6 cellular contexts compared by ENCODE assay signal in the genomic region with DNA sequence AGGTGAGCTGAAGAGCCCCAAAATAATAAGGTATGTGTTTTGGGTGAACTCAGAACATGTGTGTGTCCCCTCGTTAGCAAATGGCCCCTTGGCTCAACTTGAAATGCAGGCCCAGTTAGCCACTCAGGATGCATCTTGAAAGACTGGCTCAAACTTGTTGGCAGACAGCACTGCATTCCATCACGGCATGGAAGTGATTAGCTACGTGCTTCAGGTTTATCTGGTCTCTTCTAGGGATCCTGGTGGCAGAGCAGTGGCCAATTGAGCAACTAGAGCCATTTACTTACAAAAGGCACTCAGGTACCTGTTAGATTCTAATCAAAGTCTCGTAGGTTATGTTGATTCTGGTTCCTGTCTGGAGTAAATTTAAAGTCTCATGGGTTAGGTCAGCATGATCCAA.
DNase-seq lines count a peak whose midpoint lies in the region; ATAC-seq, FAIRE-seq and TF ChIP-seq lines count a peak whose summit lies in the region.
"Not testable (repeated sequence)": the region's sequence is repeated elsewhere in the genome, so short reads cannot be mapped to it uniquely, and the experiment has no call there.

No MANE protein-coding gene starts in this region.

- H3K27ac Mint-ChIP-seq in WTC11 = not testable (repeated sequence)

- TF ChIP-seq RAD21 in H1 (IDR thresholded peaks at IDR 0.05 in 1 of 2, conservative IDR thresholded peaks at IDR 0.05 in 1 of 2; ENCODE audit: low read depth in 2 of 2, low read length in 2 of 2) = not testable (repeated sequence)

- H3K36me3 ChIP-seq in MM.1S (replicated peaks; ENCODE audit: insufficient read depth, low read length); H1 (ENCODE audit: control insufficient read depth in 2 of 4, insufficient read depth in 4 of 4, low read length in 3 of 4); keratinocyte (ENCODE audit: control insufficient read depth in 2 of 2, extremely low read depth in 1 of 2, insufficient read depth in 2 of 2, low read length in 2 of 2); parathyroid adenoma (ENCODE audit: control insufficient read depth, insufficient read depth, low read length): not testable (repeated sequence)

- FAIRE-seq in GM12891 (lab: Jason Lieb, UNC) (peak; percentile 56), H1 (lab: Jason Lieb, UNC) (peak; percentile 90), keratinocyte (lab: Jason Lieb, UNC) (peak; percentile 100)

- not testable (repeated sequence) for H3K23me2 ChIP-seq in H1 (ENCODE audit: low read depth, low read length)

- H3K4me1 ChIP-seq in MM.1S (ENCODE audit: low read length) (peaks cover 23% of the 10 kb centered on the region), parathyroid adenoma (peaks cover 21% of the 10 kb centered on the region)
- not testable (repeated sequence) for H3K4me1 ChIP-seq in H1 (replicated peaks in 1 of 4; ENCODE audit: control insufficient read depth in 3 of 4, insufficient read depth in 4 of 4, low read length in 3 of 4); keratinocyte (ENCODE audit: control insufficient read depth, extremely low read depth, insufficient read depth, low read length)

- not testable (repeated sequence) for H4K91ac ChIP-seq in H1 (replicated peaks; ENCODE audit: insufficient read length, low read length)

- not testable (repeated sequence) for H3K27me3 ChIP-seq in MM.1S (replicated peaks; ENCODE audit: insufficient read depth, low read length); H1 (replicated peaks in 1 of 4; ENCODE audit: control insufficient read depth in 3 of 4, extremely low read depth in 1 of 4, insufficient read depth in 3 of 4, low read length in 3 of 4); keratinocyte (ENCODE audit: control insufficient read depth, extremely low read depth, insufficient read depth, low read length); parathyroid adenoma (ENCODE audit: control insufficient read depth, insufficient read depth, low read length)

- H3K4me3 Mint-ChIP-seq in WTC11 = not testable (repeated sequence)

- H3K27me3 Mint-ChIP-seq in WTC11 (ENCODE audit: low read depth) = not testable (repeated sequence)

- H3K9me2 ChIP-seq in MM.1S (replicated peaks; ENCODE audit: insufficient read depth, low read length) = not testable (repeated sequence)

- peak overlapping the region; percentile 65; the same call in 1 of the 2 replicates for H3K27ac ChIP-seq in MM.1S (ENCODE audit: low read length)
- H3K27ac ChIP-seq in H1 (ENCODE audit: low read depth, low read length); keratinocyte (ENCODE audit: control insufficient read depth, insufficient read depth, low read length): not testable (repeated sequence)
- H3K27ac ChIP-seq in parathyroid adenoma = peak overlapping the region; percentile 84

- TF ChIP-seq POLR2A in GM12891 (IDR thresholded peaks at IDR 0.05; ENCODE audit: low read depth, low read length); H1 (IDR thresholded peaks at IDR 0.05; ENCODE audit: control extremely low read depth in 1 of 2, low read depth in 2 of 2, low read length in 2 of 2): not testable (repeated sequence)

- DNase-seq in GM12891 (ENCODE audit: insufficient read length, low spot score); MM.1S; WTC11 (ENCODE audit: low spot score); H1 (ENCODE audit: low read depth in 1 of 2, low spot score in 2 of 2); keratinocyte (ENCODE audit: low read depth, low spot score): not testable (repeated sequence)

- H4K5ac ChIP-seq in H1 (ENCODE audit: insufficient read length, low read depth, low read length) = not testable (repeated sequence)

- H3K23ac ChIP-seq in H1 (ENCODE audit: insufficient read length) = not testable (repeated sequence)

- H3K36me3 Mint-ChIP-seq in WTC11 = not testable (repeated sequence)

- not testable (repeated sequence) for H3K79me1 ChIP-seq in H1 (ENCODE audit: low read depth, low read length)

- dilution Hi-C loops in keratinocyte (cut with MboI; ENCODE audit: extremely low pct_ligation_motif_present, low sequenced_read_pairs) = not testable (repeated sequence)

- H3K14ac ChIP-seq in H1 (ENCODE audit: insufficient read length) = not testable (repeated sequence)

- WGBS in H1 (ENCODE audit: extremely low coverage in 1 of 2, insufficient coverage in 1 of 2, insufficient read length in 1 of 2, insufficient replicate concordance in 2 of 2, low coverage in 1 of 2, low lambda C conversion rate in 2 of 2, missing lambda C conversion rate in 1 of 2), 2 experiments = 92% methylated on average over 2 of the region's 4 CpGs; no CpG with 5 or more reads in 1 of the 2 experiments

- H3K18ac ChIP-seq in H1 (ENCODE audit: extremely low read depth, low read length) = not testable (repeated sequence)

- not testable (repeated sequence) for H2BK15ac ChIP-seq in H1 (ENCODE audit: low read length)

- not testable (repeated sequence) for TF ChIP-seq EP300 in H1 (IDR thresholded peaks at IDR 0.05; ENCODE audit: borderline replicate concordance in 1 of 2, low read depth in 2 of 2, low read length in 2 of 2)

- peak; percentile 58 for ATAC-seq in WTC11

- not testable (repeated sequence) for H3K4me2 ChIP-seq in MM.1S (ENCODE audit: low read depth, low read length); H1 (ENCODE audit: insufficient read depth in 1 of 2, low read depth in 2 of 2, low read length in 2 of 2); keratinocyte (ENCODE audit: control insufficient read depth, extremely low read depth, insufficient read depth, low read depth, low read length); parathyroid adenoma (ENCODE audit: low read length)

- not testable (repeated sequence) for H3K9me3 Mint-ChIP-seq in WTC11

- H3K9me3 ChIP-seq in MM.1S (replicated peaks; ENCODE audit: insufficient read depth, low read length); H1 (ENCODE audit: insufficient read depth in 2 of 2, low read depth in 1 of 2, low read length in 1 of 2); keratinocyte (ENCODE audit: control insufficient read depth, low read depth, low read length); parathyroid adenoma (ENCODE audit: control insufficient read depth, low read length): not testable (repeated sequence)

- TF ChIP-seq CTCF in MM.1S (IDR thresholded peaks at IDR 0.05; ENCODE audit: low read length); WTC11 (IDR thresholded peaks at IDR 0.05); H1 (IDR thresholded peaks at IDR 0.05; ENCODE audit: control extremely low read depth in 1 of 3, insufficient read depth in 1 of 3, low read depth in 1 of 3, low read length in 3 of 3); keratinocyte (optimal IDR thresholded peaks at IDR 0.05 in 1 of 3, IDR thresholded peaks at IDR 0.05 in 1 of 3, conservative IDR thresholded peaks at IDR 0.05 in 1 of 3; ENCODE audit: extremely low read depth in 1 of 3, insufficient read depth in 2 of 3, low read length in 3 of 3); parathyroid adenoma (IDR thresholded peaks at IDR 0.05): not testable (repeated sequence)

- H4K20me1 ChIP-seq in MM.1S (ENCODE audit: insufficient read depth, low read length); H1 (replicated peaks in 1 of 2; ENCODE audit: control insufficient read depth in 1 of 2, insufficient read depth in 2 of 2, low read length in 2 of 2); keratinocyte (ENCODE audit: control insufficient read depth, extremely low read depth, insufficient read depth, low read length): not testable (repeated sequence)

- H2BK120ac ChIP-seq in H1 (replicated peaks; ENCODE audit: low read depth, low read length) = not testable (repeated sequence)

- not testable (repeated sequence) for H3K4me3 ChIP-seq in MM.1S (ENCODE audit: low read length); H1 (ENCODE audit: extremely low read depth in 1 of 4, insufficient read depth in 2 of 4, low read depth in 3 of 4, low read length in 4 of 4); keratinocyte (ENCODE audit: control insufficient read depth in 2 of 3, extremely low read depth in 1 of 3, insufficient read depth in 2 of 3, low read depth in 1 of 3, low read length in 3 of 3); parathyroid adenoma (ENCODE audit: low read depth, low read length)

- H3K9me1 ChIP-seq in keratinocyte (ENCODE audit: control insufficient read depth, extremely low read depth, insufficient read depth, low read length) = not testable (repeated sequence)

- POLR2A ChIA-PET in WTC11 (lab: Charles Lee); H1 (lab: Charles Lee; ENCODE audit: partially characterized antibody): not testable (repeated sequence)

- H2BK5ac ChIP-seq in H1 (ENCODE audit: low read depth, low read length) = not testable (repeated sequence)

- not testable (repeated sequence) for H3F3A ChIP-seq in MM.1S (ENCODE audit: insufficient read depth, low read length)

- not testable (repeated sequence) for H3K79me2 ChIP-seq in MM.1S (ENCODE audit: low read length); H1 (ENCODE audit: control insufficient read depth in 1 of 2, insufficient read depth in 2 of 2, low read length in 2 of 2); keratinocyte (ENCODE audit: control insufficient read depth, insufficient read depth, low read length); parathyroid adenoma

- not testable (repeated sequence) for H2BK12ac ChIP-seq in H1 (ENCODE audit: low read depth, low read length)

- not testable (repeated sequence) for H3K4me1 Mint-ChIP-seq in WTC11

- not testable (repeated sequence) for H2AFZ ChIP-seq in MM.1S (ENCODE audit: low read length); H1 (ENCODE audit: low read length); keratinocyte (ENCODE audit: control insufficient read depth, low read length); parathyroid adenoma

- not testable (repeated sequence) for H3K56ac ChIP-seq in H1 (replicated peaks; ENCODE audit: insufficient read length, low read depth, low read length)

- not testable (repeated sequence) for H2AK5ac ChIP-seq in H1 (ENCODE audit: low read depth, low read length)

- H3K9ac ChIP-seq in MM.1S (ENCODE audit: low read length); H1 (replicated peaks in 1 of 4; ENCODE audit: extremely low read depth in 1 of 4, low read depth in 3 of 4, low read length in 3 of 4); keratinocyte (ENCODE audit: control insufficient read depth, extremely low read depth, insufficient read depth, low read length); parathyroid adenoma: not testable (repeated sequence)

- not testable (repeated sequence) for H3K4ac ChIP-seq in H1 (replicated peaks; ENCODE audit: insufficient read length, low read depth, low read length)

- not testable (repeated sequence) for H4K8ac ChIP-seq in H1 (ENCODE audit: extremely low read depth, insufficient read depth, low read length)

- CTCF ChIA-PET in WTC11 (lab: Charles Lee); H1 (lab: Charles Lee; ENCODE audit: partially characterized antibody): not testable (repeated sequence)

- not testable (repeated sequence) for H2BK20ac ChIP-seq in H1 (ENCODE audit: low read length)
